In genomic region chr6:83011131-83011530, GRCh38 we compare ENCODE assay signal across 6 cellular contexts. TPM values are rescaled to one million over a fixed set of nuclear protein-coding genes. Genes with fewer than 3 reads are reported as not detected.
A peak's percentile ranks its signal among the peaks of the same experiment; 100 is the strongest.
DNase-seq lines count a peak whose midpoint lies in the region; ATAC-seq, FAIRE-seq and TF ChIP-seq lines count a peak whose summit lies in the region.
"Not testable (repeated sequence)": the region's sequence is repeated elsewhere in the genome, so short reads cannot be mapped to it uniquely, and the experiment has no call there.

No MANE protein-coding gene starts in this region.

- H3K79me2 ChIP-seq in mammary epithelial cell (ENCODE audit: insufficient read depth, low read length) = not testable (repeated sequence)

- not testable (repeated sequence) for ATAC-seq in foreskin keratinocyte

- DNase-seq in mammary epithelial cell = peak; percentile 46
- DNase-seq in bronchial epithelial cell (ENCODE audit: low read depth) = peak; percentile 74
- DNase-seq in epithelial cell of esophagus (ENCODE audit: low read depth) = peak; percentile 60
- DNase-seq in epithelial cell of prostate (ENCODE audit: low read depth, low spot score) = peak; percentile 33
- DNase-seq in foreskin keratinocyte = peak; percentile 40 to 73

- not testable (repeated sequence) for H3K27ac ChIP-seq in mammary epithelial cell (ENCODE audit: insufficient read depth, low read depth, low read length); foreskin keratinocyte
- peak overlapping the region; percentile 8 for H3K27ac ChIP-seq in epithelial cell of prostate

- intact Hi-C loops in mammary epithelial cell (cut with micrococcal nuclease) = not testable (repeated sequence)

- BruUV-seq in mammary epithelial cell (replicated peaks; lab: Mats Ljungman, UMichigan) = not testable (repeated sequence)

- not testable (repeated sequence) for FAIRE-seq in bronchial epithelial cell (lab: Jason Lieb, UNC)
- FAIRE-seq in colon (lab: Jason Lieb, UNC) = peak; percentile 45

- H3K4me3 ChIP-seq in mammary epithelial cell (replicated peaks in 1 of 3; ENCODE audit: insufficient read depth in 1 of 3, low read depth in 2 of 3, low read length in 3 of 3); bronchial epithelial cell (ENCODE audit: low read depth, low read length); epithelial cell of esophagus (ENCODE audit: low read length): not testable (repeated sequence)

- not testable (repeated sequence) for H3K4me1 ChIP-seq in mammary epithelial cell (ENCODE audit: insufficient read depth, low read length); foreskin keratinocyte

- in situ Hi-C loops in mammary epithelial cell (cut with MboI; ENCODE audit: low sequenced_read_pairs in 2 of 2) = not testable (repeated sequence)

- CTCF ChIA-PET in mammary epithelial cell (lab: Charles Lee; ENCODE audit: low non-redundant PET) = not testable (repeated sequence)

- not testable (repeated sequence) for TF ChIP-seq CTCF in mammary epithelial cell (conservative IDR thresholded peaks at IDR 0.05 in 1 of 2, IDR thresholded peaks at IDR 0.05 in 1 of 2; ENCODE audit: extremely low read depth in 1 of 2, insufficient read depth in 1 of 2, low read depth in 1 of 2, low read length in 2 of 2); bronchial epithelial cell (IDR thresholded peaks at IDR 0.05; ENCODE audit: insufficient read depth, low read length, severe bottlenecking); epithelial cell of esophagus (IDR thresholded peaks at IDR 0.05; ENCODE audit: insufficient read depth, low read depth, low read length, missing control alignments); foreskin keratinocyte (conservative IDR thresholded peaks at IDR 0.05)

- dilution Hi-C loops in mammary epithelial cell (cut with HindIII; ENCODE audit: low sequenced_read_pairs) = not testable (repeated sequence)

- H3K36me3 ChIP-seq in mammary epithelial cell (ENCODE audit: insufficient read depth, low read length); bronchial epithelial cell (ENCODE audit: control insufficient read depth, insufficient read depth, low read length): not testable (repeated sequence)

- H3K9ac ChIP-seq in mammary epithelial cell (ENCODE audit: insufficient read depth, low read length) = not testable (repeated sequence)

- H2AFZ ChIP-seq in mammary epithelial cell (ENCODE audit: low read depth, low read length) = not testable (repeated sequence)

- H3K9me3 ChIP-seq in mammary epithelial cell (replicated peaks; ENCODE audit: insufficient read depth, low read length) = not testable (repeated sequence)

- 54% methylated on average over 3 of the region's 3 CpGs for WGBS in mammary epithelial cell (ENCODE audit: low coverage, missing lambda C conversion rate)

- not testable (repeated sequence) for H3K27me3 ChIP-seq in mammary epithelial cell (ENCODE audit: insufficient read depth, low read length); bronchial epithelial cell (ENCODE audit: control insufficient read depth, insufficient read depth, low read length); foreskin keratinocyte

- not testable (repeated sequence) for H3K4me2 ChIP-seq in mammary epithelial cell (ENCODE audit: insufficient read depth, low read depth, low read length)

- H4K20me1 ChIP-seq in mammary epithelial cell (ENCODE audit: insufficient read depth, low read length) = not testable (repeated sequence)

RNA-seq across cellular contexts. Expression of gene UBE3D, which starts 54.5 kb away (rescaled TPM):
- 1 to 10 TPM; 5.3 to 6.3 TPM for total RNA-seq in mammary epithelial cell
- polyA plus RNA-seq in mammary epithelial cell = 2.9 TPM
- 6.5 TPM for polyA minus RNA-seq in mammary epithelial cell
- 6.1 and 11.3 TPM in 2 replicates for total RNA-seq in bronchial epithelial cell
- total RNA-seq in foreskin keratinocyte = 5.3 TPM in 2 replicates
- 3.4 and 4.2 TPM in 2 replicates for polyA plus RNA-seq in foreskin keratinocyte

RNA-seq across cellular contexts. Expression of gene DOP1A, which starts 56.3 kb away (rescaled TPM):
- total RNA-seq in mammary epithelial cell = 10 to 100 TPM; 24.3 to 74.3 TPM
- 6.3 TPM for polyA plus RNA-seq in mammary epithelial cell
- 50.2 TPM for polyA minus RNA-seq in mammary epithelial cell
- 29.5 and 35.2 TPM in 2 replicates for total RNA-seq in bronchial epithelial cell
- 13.0 and 14.0 TPM in 2 replicates for total RNA-seq in foreskin keratinocyte
- 1.7 and 2.4 TPM in 2 replicates for polyA plus RNA-seq in foreskin keratinocyte
